ENCODE assay signal across 25 cellular contexts in the genomic region with DNA sequence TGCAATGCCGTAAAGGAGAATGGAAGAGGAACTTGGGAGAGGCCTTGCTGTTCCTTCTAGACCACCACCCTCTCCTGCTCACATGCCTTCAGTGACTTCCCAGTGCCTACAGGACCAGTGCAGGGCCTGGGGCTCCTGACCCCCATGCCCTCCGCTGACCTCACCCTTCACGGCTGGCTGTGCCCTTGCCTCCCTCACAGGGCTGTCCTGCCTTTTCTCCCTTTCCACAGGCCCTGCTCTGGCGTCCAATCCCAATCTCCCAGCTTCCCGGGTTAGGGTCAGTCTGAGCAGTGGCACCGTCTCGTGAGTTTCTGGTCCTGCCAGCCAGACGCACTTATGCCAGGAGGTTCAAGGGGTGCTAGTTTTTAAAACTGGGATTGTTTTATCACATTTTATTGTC.
"Had no signal": no experiment of that assay in that cellular context is flagged by ENCODE, and none has a peak within 500 bp of the region (broad histone marks: within the 10 kb centered on the region; RNA-seq: fewer than 3 reads in every experiment).

No MANE protein-coding gene starts in this region.

- H3K36me3 ChIP-seq: colonic mucosa, gastroesophageal sphincter, neutrophil, ovary, right atrium auricular region, thyroid gland, uterus, WERI-Rb-1 had no signal

- H3K4me3 Mint-ChIP-seq: activated CD4-positive, alpha-beta T cell treated with anti-CD3 and anti-CD28 coated beads, Interleukin-2, amount 10 ng/mL, durations not matched to agents 7 days and 5 days; activated CD8-positive, alpha-beta memory T cell treated with anti-CD3 and anti-CD28 coated beads, Interleukin-2, amount 10 ng/mL, durations not matched to agents 7 days and 5 days; activated CD8-positive, alpha-beta T cell treated with anti-CD3 and anti-CD28 coated beads for 36 hours; activated naive CD8-positive, alpha-beta T cell treated with anti-CD3 and anti-CD28 coated beads for 36 hours; central memory CD8-positive, alpha-beta T cell; T-helper 2 cell treated with Interferon-gamma antibody and Interleukin-4, amounts not matched to agents 5 μg/mL and 100 μg/mL, for 36 hours had no signal

- H3K4me1 ChIP-seq: colonic mucosa, gastroesophageal sphincter, psoas muscle, right atrium auricular region, thyroid gland, uterus had no signal

- H3K36me3 Mint-ChIP-seq: activated CD8-positive, alpha-beta memory T cell treated with anti-CD3 and anti-CD28 coated beads, Interleukin-2, amount 10 ng/mL, durations not matched to agents 7 days and 5 days; activated naive CD8-positive, alpha-beta T cell treated with anti-CD3 and anti-CD28 coated beads for 36 hours; naive thymus-derived CD4-positive, alpha-beta T cell had no signal

- ATAC-seq: activated CD8-positive, alpha-beta memory T cell treated with anti-CD3 and anti-CD28 coated beads, Interleukin-2, amount 10 ng/mL, durations not matched to agents 7 days and 5 days; activated CD8-positive, alpha-beta T cell treated with anti-CD3 and anti-CD28 coated beads for 36 hours; gastroesophageal sphincter; naive thymus-derived CD4-positive, alpha-beta T cell; psoas muscle; stimulated activated naive CD8-positive, alpha-beta T cell treated with anti-CD3 and anti-CD28 coated beads, Interleukin-15, Interleukin-2, amounts not matched to agents 100 U/mL and 50 U/mL, for 24 hours had no signal

- H3K27me3 Mint-ChIP-seq: activated CD4-positive, alpha-beta T cell treated with anti-CD3 and anti-CD28 coated beads, Interleukin-2, amount 10 ng/mL, durations not matched to agents 7 days and 5 days; activated CD8-positive, alpha-beta memory T cell treated with anti-CD3 and anti-CD28 coated beads, Interleukin-2, amount 10 ng/mL, durations not matched to agents 7 days and 5 days; activated CD8-positive, alpha-beta T cell treated with anti-CD3 and anti-CD28 coated beads for 36 hours; activated naive CD8-positive, alpha-beta T cell treated with anti-CD3 and anti-CD28 coated beads for 36 hours had no signal

- H3K27ac ChIP-seq: colonic mucosa, epithelial cell of prostate, gastroesophageal sphincter, neutrophil, ovary, psoas muscle, right atrium auricular region, thyroid gland, uterus, WERI-Rb-1 had no signal

- H3K9me3 ChIP-seq: colonic mucosa, neutrophil, ovary, psoas muscle, thyroid gland, uterus had no signal

- H3K4me1 Mint-ChIP-seq: activated CD8-positive, alpha-beta memory T cell treated with anti-CD3 and anti-CD28 coated beads, Interleukin-2, amount 10 ng/mL, durations not matched to agents 7 days and 5 days; central memory CD8-positive, alpha-beta T cell had no signal

- DNase-seq: activated CD4-positive, alpha-beta T cell treated with anti-CD3 and anti-CD28 coated beads, Interleukin-2, amount 10 ng/mL, durations not matched to agents 7 days and 5 days; activated CD4-positive, CD25-positive, alpha-beta regulatory T cell treated with anti-CD3 and anti-CD28 coated beads, Interleukin-2, amount 50 U/mL, for 72 hours; activated CD8-positive, alpha-beta memory T cell treated with anti-CD3 and anti-CD28 coated beads, Interleukin-2, amount 10 ng/mL, durations not matched to agents 7 days and 5 days; activated CD8-positive, alpha-beta T cell treated with anti-CD3 and anti-CD28 coated beads for 36 hours; activated naive CD4-positive, alpha-beta T cell; activated naive CD8-positive, alpha-beta T cell treated with anti-CD3 and anti-CD28 coated beads for 36 hours; activated T-cell treated with anti-CD3 and anti-CD28 coated beads, Interleukin-2, amount 50 U/mL, for 1 hour; colonic mucosa; hypothalamus; mesenchymal stem cell; naive thymus-derived CD4-positive, alpha-beta T cell; ovary; psoas muscle; stimulated activated CD4-positive, alpha-beta T cell treated with anti-CD3 and anti-CD28 coated beads, Interleukin-4, amount 100 ng/mL, for 24 hours; stimulated activated naive CD8-positive, alpha-beta T cell treated with anti-CD3 and anti-CD28 coated beads, Interleukin-15, Interleukin-2, amounts not matched to agents 100 U/mL and 50 U/mL, for 24 hours; substantia nigra; thyroid gland; uterus; WERI-Rb-1 had no signal

- H3K27me3 ChIP-seq: colonic mucosa, neutrophil, ovary, right atrium auricular region, thyroid gland, uterus had no signal

- H3K9me3 Mint-ChIP-seq: activated CD4-positive, alpha-beta T cell treated with anti-CD3 and anti-CD28 coated beads, Interleukin-2, amount 10 ng/mL, durations not matched to agents 7 days and 5 days; activated CD8-positive, alpha-beta T cell treated with anti-CD3 and anti-CD28 coated beads for 36 hours; activated naive CD8-positive, alpha-beta T cell treated with anti-CD3 and anti-CD28 coated beads for 36 hours; central memory CD8-positive, alpha-beta T cell; T-helper 2 cell treated with Interferon-gamma antibody and Interleukin-4, amounts not matched to agents 5 μg/mL and 100 μg/mL, for 36 hours had no signal

- H3K4me3 ChIP-seq: colonic mucosa, gastroesophageal sphincter, ovary, psoas muscle, right atrium auricular region, thyroid gland, uterus had no signal

- H3K27ac Mint-ChIP-seq: activated CD8-positive, alpha-beta memory T cell treated with anti-CD3 and anti-CD28 coated beads, Interleukin-2, amount 10 ng/mL, durations not matched to agents 7 days and 5 days; activated CD8-positive, alpha-beta T cell treated with anti-CD3 and anti-CD28 coated beads for 36 hours; activated naive CD8-positive, alpha-beta T cell treated with anti-CD3 and anti-CD28 coated beads for 36 hours; T-helper 2 cell treated with Interferon-gamma antibody and Interleukin-4, amounts not matched to agents 5 μg/mL and 100 μg/mL, for 36 hours had no signal
